Comparison of ENCODE assay signal across 11 cellular contexts in genomic region chr2:75431757-75432156, GRCh38.
DNase-seq lines count a peak whose midpoint lies in the region; ATAC-seq and TF ChIP-seq lines count a peak whose summit lies in the region.
"Had no signal": no experiment of that assay in that cellular context is flagged by ENCODE, and none has a peak within 500 bp of the region (broad histone marks: within the 10 kb centered on the region; RNA-seq: fewer than 3 reads in every experiment).

No MANE protein-coding gene starts in this region.

- no peaks in the 10 kb centered on the region for H4K20me1 ChIP-seq in smooth muscle cell (ENCODE audit: low read depth)

- H3K4me1 ChIP-seq in HAP-1 (peaks cover 19% of the 10 kb centered on the region), smooth muscle cell (ENCODE audit: low read depth) (peaks cover 43% of the 10 kb centered on the region), lower lobe of right lung (no peaks in the 10 kb centered on the region)
- H3K4me1 ChIP-seq: adrenal gland had no signal

- no peaks in the 10 kb centered on the region for H3K79me2 ChIP-seq in smooth muscle cell (ENCODE audit: low read depth)

- peaks cover 13% of the 10 kb centered on the region for H3F3A ChIP-seq in smooth muscle cell (ENCODE audit: low read depth)

- H3K27ac ChIP-seq in smooth muscle cell (ENCODE audit: low read depth) (peak overlapping the region; percentile 51), lower lobe of right lung (no peak overlapping the region)
- H3K27ac ChIP-seq: adrenal gland had no signal

- no peak overlapping the region for H2AFZ ChIP-seq in smooth muscle cell (ENCODE audit: low read depth)

- no peak overlapping the region for H3K9ac ChIP-seq in smooth muscle cell (ENCODE audit: low read depth)

- H3K9me3 ChIP-seq in HAP-1: no peaks in the 10 kb centered on the region
- no peaks in the 10 kb centered on the region for H3K9me3 ChIP-seq in smooth muscle cell (replicated peaks; ENCODE audit: low read depth)
- no peaks in the 10 kb centered on the region for H3K9me3 ChIP-seq in lower lobe of right lung
- H3K9me3 ChIP-seq: adrenal gland had no signal

- H3K36me3 ChIP-seq in HAP-1 (replicated peaks) (no peaks in the 10 kb centered on the region), smooth muscle cell (ENCODE audit: low read depth) (no peaks in the 10 kb centered on the region), lower lobe of right lung (no peaks in the 10 kb centered on the region)
- H3K36me3 ChIP-seq: adrenal gland had no signal

- no peaks in the 10 kb centered on the region for H3K27me3 ChIP-seq in HAP-1 (ENCODE audit: low read depth)
- no peaks in the 10 kb centered on the region for H3K27me3 ChIP-seq in smooth muscle cell (ENCODE audit: low read depth)
- no peaks in the 10 kb centered on the region for H3K27me3 ChIP-seq in lower lobe of right lung (ENCODE audit: low read depth)
- H3K27me3 ChIP-seq: adrenal gland had no signal

- peak overlapping the region; percentile 51 for H3K4me2 ChIP-seq in smooth muscle cell

- ATAC-seq in GM19023 (IDR thresholded peaks at IDR 0.05; ENCODE audit: unreplicated experiment): peak; percentile 48
- peak; percentile 58 for ATAC-seq in HG03439 (IDR thresholded peaks at IDR 0.05; ENCODE audit: unreplicated experiment)
- ATAC-seq in lower lobe of right lung: no peak
- ATAC-seq: left colon had no signal

- DNase-seq in HAP-1 (ENCODE audit: low spot score in 2 of 2) (peak; percentile 15 to 45), smooth muscle cell (lab: John Stamatoyannopoulos, UW; ENCODE audit: unreplicated experiment) (no peak), lower lobe of right lung (no peak), NCI-H187 (lab: John Stamatoyannopoulos, UW) (no peak), NCI-H2107 (lab: John Stamatoyannopoulos, UW) (no peak)
- DNase-seq: activated CD4-positive, CD25-positive, alpha-beta regulatory T cell treated with anti-CD3 and anti-CD28 coated beads, Interleukin-2, amount 50 U/mL, for 72 hours; adrenal gland; left colon; OCI-M1 had no signal

- intact Hi-C loops in lower lobe of right lung (cut with DNase I): no loop called here

- no peak for TF ChIP-seq CTCF in smooth muscle cell (IDR thresholded peaks at IDR 0.05; ENCODE audit: borderline replicate concordance, insufficient read depth, poor library complexity, severe bottlenecking)
- TF ChIP-seq CTCF in lower lobe of right lung (IDR thresholded peaks at IDR 0.05): no peak

- WGBS in smooth muscle cell (ENCODE audit: low lambda C conversion rate): 68% methylated on average over 1 of the region's 1 CpG

- H3K4me3 ChIP-seq in HAP-1: no peak overlapping the region
- no peak overlapping the region for H3K4me3 ChIP-seq in smooth muscle cell
- H3K4me3 ChIP-seq in lower lobe of right lung: no peak overlapping the region
- H3K4me3 ChIP-seq: adrenal gland had no signal

- in situ Hi-C loops in HAP-1 (cut with MboI; ENCODE audit: low sequenced_read_pairs): no loop called here

Comparison
In these comparisons a context has a peak if more than half of its experiments do, and no peak if none do; other contexts are left out.
1. ATAC-seq: peak in GM19023 (single experiment) and HG03439 (single experiment); none in lower lobe of right lung (0 of 2).
2. DNase-seq: peak in HAP-1 (2 of 2); none in smooth muscle cell (single experiment), lower lobe of right lung (single experiment), NCI-H187 (0 of 2) and NCI-H2107 (single experiment).